8 cellular contexts compared by ENCODE assay signal in genomic region chr3:98733778-98734281, GRCh38. TPM values are rescaled to one million over a fixed set of nuclear protein-coding genes. Genes with fewer than 3 reads are reported as not detected.
A peak's percentile ranks its signal among the peaks of the same experiment; 100 is the strongest.
DNase-seq lines count a peak whose midpoint lies in the region; ATAC-seq and TF ChIP-seq lines count a peak whose summit lies in the region.

No MANE protein-coding gene starts in this region.

- DNase-seq in DMS53 (lab: John Stamatoyannopoulos, UW), result peak; percentile 17
- no peak for DNase-seq in DMS53 treated with DMSO at 0.1 percent for 48 hours (lab: John Stamatoyannopoulos, UW; ENCODE audit: unreplicated experiment)
- peak; percentile 31 for DNase-seq in astrocyte of the hippocampus (ENCODE audit: low read depth, low spot score)
- no peak for DNase-seq in kidney epithelial cell (ENCODE audit: low read depth)
- DNase-seq in superior temporal gyrus (ENCODE audit: extremely low spot score), result peak; percentile 48
- no peak for DNase-seq in NK-92 (lab: John Stamatoyannopoulos, UW; ENCODE audit: unreplicated experiment)

- TF ChIP-seq CTCF in kidney epithelial cell (IDR thresholded peaks at IDR 0.05; ENCODE audit: insufficient read depth, low read length, poor library complexity, severe bottlenecking), result no peak

- ATAC-seq in HG03469 (IDR thresholded peaks at IDR 0.05; ENCODE audit: unreplicated experiment) (peak; percentile 27), GM19035 (IDR thresholded peaks at IDR 0.05; ENCODE audit: unreplicated experiment) (no peak)

- H3K36me3 ChIP-seq in kidney epithelial cell (ENCODE audit: control insufficient read depth, insufficient read depth, low read length), result no peaks in the 10 kb centered on the region

- no peaks in the 10 kb centered on the region for H3K27me3 ChIP-seq in kidney epithelial cell (ENCODE audit: control insufficient read depth, insufficient read depth, low read length)

- H3K4me3 ChIP-seq in kidney epithelial cell (ENCODE audit: low read depth, low read length), result peak overlapping the region; percentile 76

RNA-seq across cellular contexts. Expression of gene ST3GAL6, which starts 29.3 kb away (rescaled TPM):
- total RNA-seq in kidney epithelial cell, result 1.2 and 2.1 TPM in 2 replicates

Comparison
In these comparisons a context has a peak if more than half of its experiments do, and no peak if none do; other contexts are left out.
1. DNase-seq: peak in DMS53 (single experiment), astrocyte of the hippocampus (single experiment) and superior temporal gyrus (single experiment); none in DMS53 treated with DMSO at 0.1 percent for 48 hours (single experiment), kidney epithelial cell (single experiment) and NK-92 (single experiment).